ENCODE assay signal across 12 cellular contexts in genomic region chr3:59784164-59784563, GRCh38.
"Had no signal": no experiment of that assay in that cellular context is flagged by ENCODE, and none has a peak within 500 bp of the region (broad histone marks: within the 10 kb centered on the region; RNA-seq: fewer than 3 reads in every experiment).

No MANE protein-coding gene starts in this region.

- H3K9me3 ChIP-seq: gastroesophageal sphincter, prostate gland, SJCRH30, spleen had no signal

- DNase-seq: activated effector memory CD4-positive, alpha-beta T cell treated with anti-CD3 and anti-CD28 coated beads, Interleukin-2, amount 50 U/mL, for 16 hours; activated T-cell treated with anti-CD3 and anti-CD28 coated beads for 4 hours; effector memory CD4-positive, alpha-beta T cell; SJCRH30; spleen; SW 1271; trophoblast cell had no signal

- H3K36me3 Mint-ChIP-seq: stimulated activated memory B cell treated with anti-CD40 and anti-IgM and Interleukin-4, amounts not matched to agents 10 μg/mL and 1 μg/mL and 100 μg/mL, for 72 hours had no signal

- H3K27me3 ChIP-seq: gastroesophageal sphincter, SJCRH30, spleen had no signal

- H3K27me3 Mint-ChIP-seq: stimulated activated memory B cell treated with anti-CD40 and anti-IgM and Interleukin-4, amounts not matched to agents 10 μg/mL and 1 μg/mL and 100 μg/mL, for 72 hours had no signal

- ATAC-seq: gastroesophageal sphincter, sciatic nerve had no signal

- H3K27ac Mint-ChIP-seq: nephron had no signal

- H3K4me3 ChIP-seq: gastroesophageal sphincter, prostate gland, SJCRH30, spleen had no signal

- H3K4me3 Mint-ChIP-seq: nephron; stimulated activated memory B cell treated with anti-CD40 and anti-IgM and Interleukin-4, amounts not matched to agents 10 μg/mL and 1 μg/mL and 100 μg/mL, for 72 hours had no signal

- H3K9me3 Mint-ChIP-seq: nephron; stimulated activated memory B cell treated with anti-CD40 and anti-IgM and Interleukin-4, amounts not matched to agents 10 μg/mL and 1 μg/mL and 100 μg/mL, for 72 hours had no signal

- H3K36me3 ChIP-seq: gastroesophageal sphincter, prostate gland, SJCRH30, spleen had no signal
